Comparison of ENCODE assay signal across 20 cellular contexts in the genomic region with DNA sequence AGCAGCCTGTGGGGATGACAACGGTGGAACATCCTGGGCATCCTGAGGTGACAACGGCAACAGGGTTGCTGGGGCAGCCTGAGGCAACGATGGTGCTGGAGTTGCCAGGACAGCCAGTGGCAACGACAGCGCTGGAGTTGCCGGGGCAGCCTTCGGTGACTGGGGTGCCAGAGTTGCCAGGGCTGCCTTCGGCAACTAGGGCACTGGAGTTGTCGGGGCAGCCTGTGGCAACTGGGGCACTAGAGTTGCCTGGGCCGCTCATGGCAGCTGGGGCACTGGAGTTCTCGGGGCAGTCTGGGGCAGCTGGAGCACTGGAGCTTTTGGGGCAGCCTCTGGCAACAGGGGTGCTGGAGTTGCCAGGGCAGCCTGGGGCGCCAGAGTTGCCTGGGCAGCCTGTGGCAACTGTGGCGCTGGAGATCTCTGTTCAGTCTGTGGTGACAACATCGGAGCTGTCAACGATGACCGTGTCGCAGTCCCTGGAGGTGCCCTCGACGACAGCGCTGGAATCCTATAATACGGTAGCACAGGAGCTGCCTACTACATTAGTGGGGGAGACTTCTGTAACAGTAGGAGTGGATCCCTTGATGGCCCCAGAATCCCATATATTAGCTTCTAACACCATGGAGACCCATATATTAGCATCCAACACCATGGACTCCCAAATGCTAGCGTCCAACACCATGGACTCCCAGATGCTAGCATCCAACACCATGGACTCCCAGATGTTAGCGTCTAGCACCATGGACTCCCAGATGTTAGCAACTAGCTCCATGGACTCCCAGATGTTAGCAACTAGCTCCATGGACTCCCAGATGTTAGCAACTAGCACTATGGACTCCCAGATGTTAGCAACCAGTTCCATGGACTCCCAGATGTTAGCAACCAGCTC. TPM values are rescaled to one million over a fixed set of nuclear protein-coding genes. Genes with fewer than 3 reads are reported as not detected.
DNase-seq lines count a peak whose midpoint lies in the region; ATAC-seq, FAIRE-seq and TF ChIP-seq lines count a peak whose summit lies in the region.
"Had no signal": no experiment of that assay in that cellular context is flagged by ENCODE, and none has a peak within 500 bp of the region (broad histone marks: within the 10 kb centered on the region; RNA-seq: fewer than 3 reads in every experiment).

No MANE protein-coding gene starts in this region.

- H2AFZ ChIP-seq in osteoblast (ENCODE audit: low read length) = no peak overlapping the region

- peaks cover 31 to 43% of the 10 kb centered on the region in 2 donors for H3K4me1 Mint-ChIP-seq in natural killer cell
- H3K4me1 Mint-ChIP-seq in natural killer cell treated with Interleukin-12 subunit alpha and Interleukin-12 subunit beta and Interleukin-15 and Interleukin-18, amount 100 ng/mL, for 72 hours (ENCODE audit: low read depth in 2 of 2) = peaks cover 29 to 40% of the 10 kb centered on the region in 2 donors
- peaks cover 27% of the 10 kb centered on the region for H3K4me1 Mint-ChIP-seq in activated CD4-positive, alpha-beta T cell treated with anti-CD3 and anti-CD28 coated beads, Interleukin-2, amount 10 ng/mL, durations not matched to agents 24 days and 14 days

- H4K20me1 ChIP-seq in osteoblast (ENCODE audit: insufficient read depth, low read length) = peaks cover 73% of the 10 kb centered on the region

- TF ChIP-seq CTCF in natural killer cell (IDR thresholded peaks at IDR 0.05) (no peak), osteoblast (IDR thresholded peaks at IDR 0.05; ENCODE audit: extremely low read depth, low read depth, low read length) (no peak)

- FAIRE-seq in small intestine (lab: Jason Lieb, UNC) = no peak

- DNase-seq in natural killer cell (no peak), osteoblast (ENCODE audit: insufficient read length, low spot score, missing footprints) (peak; percentile 67), small intestine (no peak)
- DNase-seq in natural killer cell treated with Interleukin-12 subunit alpha and Interleukin-12 subunit beta and Interleukin-15 and Interleukin-18, amount 100 ng/mL, for 72 hours (ENCODE audit: low spot score) = no peak
- DNase-seq in activated CD4-positive, alpha-beta T cell treated with anti-CD3 and anti-CD28 coated beads, Interleukin-2, amount 10 ng/mL, durations not matched to agents 24 days and 14 days = no peak
- DNase-seq: Caco-2; DMS153; EL; MV-4-11; NCI-H1436; NCI-H2029; NCI-H2171 treated with DMSO at 0.1 percent for 48 hours; NCI-H446 treated with DMSO at 0.1 percent for 48 hours; NK-92 treated with Interleukin-12 subunit alpha and Interleukin-12 subunit beta, amount 100 ng/mL, for 24 hours; SIG-M5 had no signal

- no peak overlapping the region for H3K4me2 ChIP-seq in osteoblast (ENCODE audit: insufficient read depth, low read length)

- H3K79me2 ChIP-seq in osteoblast (ENCODE audit: insufficient read depth, low read length) = peaks cover 100% of the 10 kb centered on the region

- H3K4me1 ChIP-seq in osteoblast (ENCODE audit: insufficient read depth, low read length) (no peaks in the 10 kb centered on the region), small intestine (ENCODE audit: control insufficient read depth in 2 of 2, insufficient read depth in 1 of 2, low read depth in 1 of 2, low read length in 1 of 2) (no peaks in the 10 kb centered on the region)
- H3K4me1 ChIP-seq: Caco-2, HAP-1 had no signal

- no peak overlapping the region for H3K4me3 Mint-ChIP-seq in natural killer cell
- no peak overlapping the region for H3K4me3 Mint-ChIP-seq in natural killer cell treated with Interleukin-12 subunit alpha and Interleukin-12 subunit beta and Interleukin-15 and Interleukin-18, amount 100 ng/mL, for 72 hours
- no peak overlapping the region for H3K4me3 Mint-ChIP-seq in activated CD4-positive, alpha-beta T cell treated with anti-CD3 and anti-CD28 coated beads, Interleukin-2, amount 10 ng/mL, durations not matched to agents 24 days and 14 days
- H3K4me3 Mint-ChIP-seq: CD14-positive monocyte had no signal

- H3K27me3 Mint-ChIP-seq in natural killer cell (ENCODE audit: low read depth in 2 of 2) = no peaks in the 10 kb centered on the region
- H3K27me3 Mint-ChIP-seq in natural killer cell treated with Interleukin-12 subunit alpha and Interleukin-12 subunit beta and Interleukin-15 and Interleukin-18, amount 100 ng/mL, for 72 hours = no peaks in the 10 kb centered on the region
- H3K27me3 Mint-ChIP-seq in activated CD4-positive, alpha-beta T cell treated with anti-CD3 and anti-CD28 coated beads, Interleukin-2, amount 10 ng/mL, durations not matched to agents 24 days and 14 days = no peaks in the 10 kb centered on the region

- H3K36me3 Mint-ChIP-seq in natural killer cell = peaks cover 23% of the 10 kb centered on the region
- peaks cover 38% of the 10 kb centered on the region for H3K36me3 Mint-ChIP-seq in natural killer cell treated with Interleukin-12 subunit alpha and Interleukin-12 subunit beta and Interleukin-15 and Interleukin-18, amount 100 ng/mL, for 72 hours
- H3K36me3 Mint-ChIP-seq in activated CD4-positive, alpha-beta T cell treated with anti-CD3 and anti-CD28 coated beads, Interleukin-2, amount 10 ng/mL, durations not matched to agents 24 days and 14 days (ENCODE audit: low read depth) = peaks cover 74% of the 10 kb centered on the region

- intact Hi-C loops in natural killer cell (cut with micrococcal nuclease) = no loop called here
- intact Hi-C loops in activated CD4-positive, alpha-beta T cell treated with anti-CD3 and anti-CD28 coated beads, Interleukin-2, amount 10 ng/mL, durations not matched to agents 24 days and 14 days (cut with micrococcal nuclease) = no loop called here

- H3K27ac ChIP-seq in osteoblast (ENCODE audit: low read depth, low read length) (no peak overlapping the region), small intestine (ENCODE audit: low read depth in 1 of 2, low read length in 1 of 2) (no peak overlapping the region)
- H3K27ac ChIP-seq: HL-60 had no signal

- peaks cover 94% of the 10 kb centered on the region for H3K36me3 ChIP-seq in osteoblast (ENCODE audit: insufficient read depth, low read length)
- H3K36me3 ChIP-seq in small intestine (ENCODE audit: control insufficient read depth in 2 of 2, insufficient read depth in 2 of 2, low read length in 2 of 2) = peaks cover 34 to 43% of the 10 kb centered on the region in 2 donors

- H3K27me3 ChIP-seq in osteoblast (ENCODE audit: insufficient read depth, low read length) (no peaks in the 10 kb centered on the region), small intestine (ENCODE audit: control insufficient read depth in 2 of 2, insufficient read depth in 2 of 2, low read length in 2 of 2) (no peaks in the 10 kb centered on the region)

- H3K27ac Mint-ChIP-seq in natural killer cell = no peak overlapping the region
- no peak overlapping the region for H3K27ac Mint-ChIP-seq in natural killer cell treated with Interleukin-12 subunit alpha and Interleukin-12 subunit beta and Interleukin-15 and Interleukin-18, amount 100 ng/mL, for 72 hours
- no peak overlapping the region for H3K27ac Mint-ChIP-seq in activated CD4-positive, alpha-beta T cell treated with anti-CD3 and anti-CD28 coated beads, Interleukin-2, amount 10 ng/mL, durations not matched to agents 24 days and 14 days

- no peak overlapping the region for H3K4me3 ChIP-seq in osteoblast (ENCODE audit: insufficient read depth, low read length)
- no peak overlapping the region for H3K4me3 ChIP-seq in small intestine (ENCODE audit: low read depth in 1 of 2, low read length in 2 of 2)
- H3K4me3 ChIP-seq: HAP-1 had no signal

- H3K9me3 Mint-ChIP-seq in natural killer cell = no peaks in the 10 kb centered on the region
- H3K9me3 Mint-ChIP-seq in natural killer cell treated with Interleukin-12 subunit alpha and Interleukin-12 subunit beta and Interleukin-15 and Interleukin-18, amount 100 ng/mL, for 72 hours = no peaks in the 10 kb centered on the region
- H3K9me3 Mint-ChIP-seq in activated CD4-positive, alpha-beta T cell treated with anti-CD3 and anti-CD28 coated beads, Interleukin-2, amount 10 ng/mL, durations not matched to agents 24 days and 14 days = no peaks in the 10 kb centered on the region

- peak; percentile 10 to 14 (median 10) for ATAC-seq in natural killer cell
- ATAC-seq in natural killer cell treated with Interleukin-12 subunit alpha and Interleukin-12 subunit beta and Interleukin-15 and Interleukin-18, amount 100 ng/mL, for 72 hours = no peak
- ATAC-seq in esophagus mucosa = peak; percentile 27
- ATAC-seq in GM18498 (IDR thresholded peaks at IDR 0.05; ENCODE audit: unreplicated experiment) = no peak

- WGBS in small intestine, 3 donors = 96 to 98% (median 97%) methylated on average over 21 to 23 of the region's 23 CpGs

- H3K9me3 ChIP-seq in osteoblast (ENCODE audit: low read depth, low read length) (no peaks in the 10 kb centered on the region), small intestine (ENCODE audit: control insufficient read depth, low read depth) (no peaks in the 10 kb centered on the region)
- H3K9me3 ChIP-seq: Caco-2, HAP-1 had no signal

RNA-seq across cellular contexts. Expression of a gene that starts 8.2 kb away (rescaled TPM):
- total RNA-seq in natural killer cell (100 to 1,000 TPM; 348 to 442 (median 416) TPM), esophagus mucosa (129 TPM), osteoblast (109 and 137 TPM in 2 replicates)
- total RNA-seq in natural killer cell treated with Interleukin-12 subunit alpha and Interleukin-12 subunit beta and Interleukin-15 and Interleukin-18, amount 100 ng/mL, for 72 hours = 100 to 1,000 TPM; 307 to 362 TPM
- polyA plus RNA-seq in small intestine = 10 to 100 TPM; 76.1 to 93.3 (median 84.3) TPM
- total RNA-seq in activated CD4-positive, alpha-beta T cell treated with anti-CD3 and anti-CD28 coated beads, Interleukin-2, amount 10 ng/mL, durations not matched to agents 24 days and 14 days = 351 and 363 TPM in 2 replicates

RNA-seq across cellular contexts. Expression of a gene that starts 9.1 kb away (rescaled TPM):
- total RNA-seq in natural killer cell (10 to 100 TPM; 33.4 to 53.1 (median 34.6) TPM), esophagus mucosa (61.3 TPM), osteoblast (69.0 and 85.8 TPM in 2 replicates)
- 100 to 1,000 TPM; 127 to 163 TPM for total RNA-seq in natural killer cell treated with Interleukin-12 subunit alpha and Interleukin-12 subunit beta and Interleukin-15 and Interleukin-18, amount 100 ng/mL, for 72 hours
- polyA plus RNA-seq in small intestine = 10 to 100 TPM; 21.9 to 34.3 (median 24.8) TPM
- 216 and 221 TPM in 2 replicates for total RNA-seq in activated CD4-positive, alpha-beta T cell treated with anti-CD3 and anti-CD28 coated beads, Interleukin-2, amount 10 ng/mL, durations not matched to agents 24 days and 14 days

RNA-seq across cellular contexts. Expression of a gene that starts 37.5 kb away (rescaled TPM):
- total RNA-seq in natural killer cell = 10 to 100 TPM; 17.0 to 18.3 (median 17.3) TPM
- 10 to 100 TPM; 20.3 to 38.7 TPM for total RNA-seq in natural killer cell treated with Interleukin-12 subunit alpha and Interleukin-12 subunit beta and Interleukin-15 and Interleukin-18, amount 100 ng/mL, for 72 hours
- 8.2 TPM for total RNA-seq in esophagus mucosa
- 10.9 and 17.4 TPM in 2 replicates for total RNA-seq in osteoblast
- polyA plus RNA-seq in small intestine = 10 to 100 TPM in 2 of 3 donors, 1 to 10 TPM in 1; 8.9 to 15.7 (median 14.8) TPM
- 42.6 and 42.7 TPM in 2 replicates for total RNA-seq in activated CD4-positive, alpha-beta T cell treated with anti-CD3 and anti-CD28 coated beads, Interleukin-2, amount 10 ng/mL, durations not matched to agents 24 days and 14 days

RNA-seq across cellular contexts. Expression of a gene that starts 59.5 kb away (rescaled TPM):
- total RNA-seq in natural killer cell (under 1 TPM in 2 of 3 donors, not detected in 1; 0.41 to 0.63 TPM), esophagus mucosa (0.52 TPM), osteoblast (3.2 and 4.0 TPM in 2 replicates)
- under 1 TPM; 0.52 to 0.86 TPM for total RNA-seq in natural killer cell treated with Interleukin-12 subunit alpha and Interleukin-12 subunit beta and Interleukin-15 and Interleukin-18, amount 100 ng/mL, for 72 hours
- polyA plus RNA-seq in small intestine = 1 to 10 TPM; 1.6 to 2.5 (median 1.7) TPM
- 0.09 and 0.12 TPM in 2 replicates for total RNA-seq in activated CD4-positive, alpha-beta T cell treated with anti-CD3 and anti-CD28 coated beads, Interleukin-2, amount 10 ng/mL, durations not matched to agents 24 days and 14 days

Comparison
In these comparisons a context has a peak if more than half of its experiments do, and no peak if none do; other contexts are left out.
1. ATAC-seq: peak in natural killer cell (3 of 3) and esophagus mucosa (single experiment); none in natural killer cell treated with Interleukin-12 subunit alpha and Interleukin-12 subunit beta and Interleukin-15 and Interleukin-18, amount 100 ng/mL, for 72 hours (0 of 2) and GM18498 (single experiment).